ENCODE assay signal across 8 cellular contexts in the genomic region with DNA sequence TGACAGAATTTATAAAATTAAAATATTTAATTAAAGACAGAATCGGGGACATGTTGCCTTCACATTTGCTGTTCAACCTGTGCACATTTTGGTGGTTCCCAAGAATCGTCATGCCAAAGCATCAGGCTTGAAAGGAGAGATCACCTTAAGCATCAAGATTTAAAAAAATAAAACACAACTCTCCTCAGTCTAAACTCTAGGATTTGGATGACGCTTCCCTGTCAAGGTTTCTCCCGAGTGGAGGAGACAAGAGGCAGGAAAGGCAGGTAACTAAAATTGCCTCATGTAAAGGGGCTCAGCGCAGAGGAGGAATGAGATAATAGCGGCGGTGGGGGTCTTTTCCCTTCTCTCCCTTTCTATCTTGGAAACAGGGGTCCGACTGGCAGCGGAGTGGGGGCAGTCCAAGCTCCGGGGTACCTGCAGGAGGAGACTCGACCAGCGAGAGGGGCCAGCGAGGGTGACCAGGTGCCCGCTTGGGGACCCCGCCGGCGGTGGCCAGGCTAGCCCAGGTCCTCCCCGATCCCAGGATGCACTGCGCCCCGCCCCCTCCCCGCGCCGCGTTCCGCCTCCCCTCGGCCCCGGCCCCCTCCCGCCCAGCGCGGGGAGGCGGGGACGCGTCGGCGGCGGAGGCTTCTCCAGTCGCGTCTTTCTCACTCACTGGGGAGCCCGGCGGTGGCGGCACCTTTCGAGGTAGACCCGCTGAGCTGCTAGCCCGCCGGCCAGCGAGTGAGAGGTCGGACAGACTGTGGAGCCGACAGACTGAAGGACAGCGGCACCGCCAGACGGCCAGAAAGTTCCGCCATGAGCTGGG. TPM values are rescaled to one million over a fixed set of nuclear protein-coding genes. Genes with fewer than 3 reads are reported as not detected.
DNase-seq lines count a peak whose midpoint lies in the region; ATAC-seq and TF ChIP-seq lines count a peak whose summit lies in the region.

A gene (plus strand): TSS at position 638 of the 811 bp plus-strand sequence. CDS start 164 bp downstream, at position 802.

- H3K36me3 ChIP-seq in KMS-11 (ENCODE audit: insufficient read depth): no peaks in the 10 kb centered on the region
- H3K36me3 ChIP-seq in cardiac muscle cell: no peaks in the 10 kb centered on the region
- no peaks in the 10 kb centered on the region for H3K36me3 ChIP-seq in ovary
- no peaks in the 10 kb centered on the region for H3K36me3 ChIP-seq in thymus (ENCODE audit: control insufficient read depth, insufficient read depth)

- peak; percentile 32 for TF ChIP-seq POLR2A in ovary (IDR thresholded peaks at IDR 0.05)

- in situ Hi-C loops in Caki2 (cut with HindIII; ENCODE audit: low pct_unique_long_range_greater_than_20kb, low sequenced_read_pairs): no loop called here

- peaks cover 13% of the 10 kb centered on the region for H3K4me1 Mint-ChIP-seq in activated naive CD8-positive, alpha-beta T cell treated with anti-CD3 and anti-CD28 coated beads, Interleukin-2, amount 10 ng/mL, durations not matched to agents 7 days and 5 days

- H3K79me2 ChIP-seq in KMS-11 (ENCODE audit: insufficient read depth, low read depth): no peaks in the 10 kb centered on the region

- no peaks in the 10 kb centered on the region for H3K9me3 Mint-ChIP-seq in activated naive CD8-positive, alpha-beta T cell treated with anti-CD3 and anti-CD28 coated beads, Interleukin-2, amount 10 ng/mL, durations not matched to agents 7 days and 5 days

- H3K4me3 ChIP-seq in KMS-11 (IDR thresholded peaks at IDR 0.05; ENCODE audit: insufficient read depth, low read depth, low read length): peak within 1 kb of the TSS; percentile 49
- H3K4me3 ChIP-seq in cardiac muscle cell: peak within 1 kb of the TSS; percentile 90
- peak within 1 kb of the TSS; percentile 89 for H3K4me3 ChIP-seq in ovary
- peak within 1 kb of the TSS; percentile 68 for H3K4me3 ChIP-seq in thymus (ENCODE audit: low read length)

- no peak for TF ChIP-seq CTCF in KMS-11 (conservative IDR thresholded peaks at IDR 0.05; ENCODE audit: low read depth, low read length)
- TF ChIP-seq CTCF in cardiac muscle cell (IDR thresholded peaks at IDR 0.05; ENCODE audit: low read depth, low read length): no peak
- no peak for TF ChIP-seq CTCF in ovary (IDR thresholded peaks at IDR 0.05)

- H3K27me3 ChIP-seq in KMS-11 (ENCODE audit: insufficient read depth, low read depth) (peaks cover 7% of the 10 kb centered on the region; the same call in 1 of the 2 replicates), cardiac muscle cell (peaks cover 14% of the 10 kb centered on the region), ovary (no peaks in the 10 kb centered on the region), thymus (ENCODE audit: control insufficient read depth, insufficient read depth) (peaks cover 9% of the 10 kb centered on the region)

- DNase-seq in Caki2 (ENCODE audit: low read depth) (peak; percentile 50), cardiac muscle cell (ENCODE audit: low read depth in 1 of 2, low spot score in 1 of 2) (peak; percentile 78 to 91), ovary (peak; percentile 75 to 85 (median 81)), superior temporal gyrus (ENCODE audit: extremely low spot score) (no peak)
- DNase-seq in activated naive CD8-positive, alpha-beta T cell treated with anti-CD3 and anti-CD28 coated beads, Interleukin-2, amount 10 ng/mL, durations not matched to agents 7 days and 5 days: peak; percentile 56

- H3K4me3 Mint-ChIP-seq in activated naive CD8-positive, alpha-beta T cell treated with anti-CD3 and anti-CD28 coated beads, Interleukin-2, amount 10 ng/mL, durations not matched to agents 7 days and 5 days: peak within 1 kb of the TSS; percentile 88

- intact Hi-C loops in ovary (cut with DNase I): loop anchor here in 1 of 4 donors (5.0 to 10.0 kb wide), 4 partner anchors 167 to 575 kb away; no protein-coding TSS in a partner anchor

- peak; percentile 90 for ATAC-seq in SK-N-SH treated with all-trans-retinoic acid at 6 μM for 48 hours
- ATAC-seq in activated naive CD8-positive, alpha-beta T cell treated with anti-CD3 and anti-CD28 coated beads, Interleukin-2, amount 10 ng/mL, durations not matched to agents 7 days and 5 days (ENCODE audit: low read depth): peak; percentile 79

- H3K9me3 ChIP-seq in cardiac muscle cell (ENCODE audit: low read depth) (no peaks in the 10 kb centered on the region), ovary (no peaks in the 10 kb centered on the region), thymus (ENCODE audit: control insufficient read depth) (no peaks in the 10 kb centered on the region)

- H3K4me1 ChIP-seq in KMS-11 (ENCODE audit: low read depth, poor library complexity, severe bottlenecking): peaks cover 6% of the 10 kb centered on the region
- no peaks in the 10 kb centered on the region for H3K4me1 ChIP-seq in cardiac muscle cell (ENCODE audit: low read depth)
- no peaks in the 10 kb centered on the region for H3K4me1 ChIP-seq in ovary (ENCODE audit: insufficient read depth)
- peaks cover 9% of the 10 kb centered on the region for H3K4me1 ChIP-seq in thymus (ENCODE audit: control insufficient read depth, insufficient read depth, low read length)

- 1% methylated on average over 40 to 52 of the region's 52 CpGs for WGBS in ovary, 3 donors
- WGBS in thymus: under 1% methylated on average over 52 of the region's 52 CpGs

- H2AFZ ChIP-seq in KMS-11 (ENCODE audit: low read depth): peak within 1 kb of the TSS; percentile 76

- H3K36me3 Mint-ChIP-seq in activated naive CD8-positive, alpha-beta T cell treated with anti-CD3 and anti-CD28 coated beads, Interleukin-2, amount 10 ng/mL, durations not matched to agents 7 days and 5 days: no peaks in the 10 kb centered on the region

- H3K27ac ChIP-seq in KMS-11 (no peak within 1 kb of the TSS), cardiac muscle cell (peak within 1 kb of the TSS; percentile 65), ovary (peak within 1 kb of the TSS; percentile 64 to 74), thymus (ENCODE audit: low read depth) (peak within 1 kb of the TSS; percentile 74)

- no peak within 1 kb of the TSS for H3K27ac Mint-ChIP-seq in activated naive CD8-positive, alpha-beta T cell treated with anti-CD3 and anti-CD28 coated beads, Interleukin-2, amount 10 ng/mL, durations not matched to agents 7 days and 5 days

- TF ChIP-seq EP300 in ovary (IDR thresholded peaks at IDR 0.05): no peak

- H3K27me3 Mint-ChIP-seq in activated naive CD8-positive, alpha-beta T cell treated with anti-CD3 and anti-CD28 coated beads, Interleukin-2, amount 10 ng/mL, durations not matched to agents 7 days and 5 days: peaks cover 72% of the 10 kb centered on the region

- POLR2A ChIA-PET in activated naive CD8-positive, alpha-beta T cell treated with anti-CD3 and anti-CD28 coated beads, Interleukin-2, amount 10 ng/mL, durations not matched to agents 7 days and 5 days (lab: Charles Lee): no interaction called here

- peak within 1 kb of the TSS; percentile 78 for H3K4me2 ChIP-seq in KMS-11

- peak within 1 kb of the TSS; percentile 38; the same call in 1 of the 2 replicates for H3K9ac ChIP-seq in KMS-11

- H4K20me1 ChIP-seq in KMS-11 (ENCODE audit: insufficient read depth): no peaks in the 10 kb centered on the region

TF ChIP-seq in SK-N-SH treated with all-trans-retinoic acid at 6 μM for 48 hours, 23 proteins besides CTCF, POLR2A, EP300 and RAD21:
- no peak for TF ChIP-seq CSDC2 (CRISPR knock-in tag; IDR thresholded peaks at IDR 0.05)
- no peak for TF ChIP-seq RARB (CRISPR knock-in tag; IDR thresholded peaks at IDR 0.05)
- TF ChIP-seq, protein P1, sequence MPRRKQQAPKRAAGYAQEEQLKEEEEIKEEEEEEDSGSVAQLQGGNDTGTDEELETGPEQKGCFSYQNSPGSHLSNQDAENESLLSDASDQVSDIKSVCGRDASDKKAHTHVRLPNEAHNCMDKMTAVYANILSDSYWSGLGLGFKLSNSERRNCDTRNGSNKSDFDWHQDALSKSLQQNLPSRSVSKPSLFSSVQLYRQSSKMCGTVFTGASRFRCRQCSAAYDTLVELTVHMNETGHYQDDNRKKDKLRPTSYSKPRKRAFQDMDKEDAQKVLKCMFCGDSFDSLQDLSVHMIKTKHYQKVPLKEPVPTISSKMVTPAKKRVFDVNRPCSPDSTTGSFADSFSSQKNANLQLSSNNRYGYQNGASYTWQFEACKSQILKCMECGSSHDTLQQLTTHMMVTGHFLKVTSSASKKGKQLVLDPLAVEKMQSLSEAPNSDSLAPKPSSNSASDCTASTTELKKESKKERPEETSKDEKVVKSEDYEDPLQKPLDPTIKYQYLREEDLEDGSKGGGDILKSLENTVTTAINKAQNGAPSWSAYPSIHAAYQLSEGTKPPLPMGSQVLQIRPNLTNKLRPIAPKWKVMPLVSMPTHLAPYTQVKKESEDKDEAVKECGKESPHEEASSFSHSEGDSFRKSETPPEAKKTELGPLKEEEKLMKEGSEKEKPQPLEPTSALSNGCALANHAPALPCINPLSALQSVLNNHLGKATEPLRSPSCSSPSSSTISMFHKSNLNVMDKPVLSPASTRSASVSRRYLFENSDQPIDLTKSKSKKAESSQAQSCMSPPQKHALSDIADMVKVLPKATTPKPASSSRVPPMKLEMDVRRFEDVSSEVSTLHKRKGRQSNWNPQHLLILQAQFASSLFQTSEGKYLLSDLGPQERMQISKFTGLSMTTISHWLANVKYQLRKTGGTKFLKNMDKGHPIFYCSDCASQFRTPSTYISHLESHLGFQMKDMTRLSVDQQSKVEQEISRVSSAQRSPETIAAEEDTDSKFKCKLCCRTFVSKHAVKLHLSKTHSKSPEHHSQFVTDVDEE (CRISPR knock-in tag; IDR thresholded peaks at IDR 0.05): no peak
- TF ChIP-seq ARNTL (CRISPR knock-in tag; IDR thresholded peaks at IDR 0.05; ENCODE audit: borderline replicate concordance, low read depth): no peak
- TF ChIP-seq BACH2 (CRISPR knock-in tag; IDR thresholded peaks at IDR 0.05; ENCODE audit: borderline replicate concordance): no peak

RNA-seq across cellular contexts. Expression of the gene that starts here (rescaled TPM):
- total RNA-seq in Caki2 (2014; rRNA removed; shearing (Covaris generic); ENCODE audit: low replicate concordance): 3.6 and 8.3 TPM in 2 replicates
- under 1 TPM; 0.19 to 0.26 TPM for total RNA-seq in activated naive CD8-positive, alpha-beta T cell treated with anti-CD3 and anti-CD28 coated beads, Interleukin-2, amount 10 ng/mL, durations not matched to agents 7 days and 5 days
- total RNA-seq in cardiac muscle cell: 12.5 and 13.8 TPM in 2 replicates
- polyA plus RNA-seq in cardiac muscle cell: 12.3 TPM in 2 replicates
- total RNA-seq in ovary: 10 to 100 TPM; 16.2 to 27.6 (median 18.4) TPM
- polyA plus RNA-seq in ovary: 10 to 100 TPM; 11.9 to 21.2 TPM
- 13.1 TPM for polyA plus RNA-seq in thymus

Comparison
In these comparisons a context has a peak if more than half of its experiments do, and no peak if none do; other contexts are left out.
1. Peak in DNase-seq and ATAC-seq in activated naive CD8-positive, alpha-beta T cell treated with anti-CD3 and anti-CD28 coated beads, Interleukin-2, amount 10 ng/mL, durations not matched to agents 7 days and 5 days; RNA of the gene not detected or under 1 TPM.